In genomic region chrX:80810365-80810978, GRCh38 we compare ENCODE assay signal across 8 cellular contexts. TPM values are rescaled to one million over a fixed set of nuclear protein-coding genes. Genes with fewer than 3 reads are reported as not detected.
DNase-seq lines count a peak whose midpoint lies in the region; ATAC-seq, FAIRE-seq and TF ChIP-seq lines count a peak whose summit lies in the region.

No MANE protein-coding gene starts in this region.

- H2BK120ac ChIP-seq in IMR-90 (ENCODE audit: low read depth, low read length) = no peak overlapping the region

- in situ Hi-C loops in IMR-90 (cut with MboI; ENCODE audit: low sequenced_read_pairs) = no loop called here

- no peak for TF ChIP-seq RAD21 in IMR-90 (IDR thresholded peaks at IDR 0.05; ENCODE audit: low read length)

- peak overlapping the region; percentile 73; the same call in 1 of the 2 replicates for H4K5ac ChIP-seq in IMR-90 (ENCODE audit: low read depth, low read length)

- POLR2A ChIA-PET in IMR-90 (lab: Charles Lee; ENCODE audit: unreplicated experiment) = no interaction called here
- POLR2A ChIA-PET in MCF 10A (lab: Yijun Ruan, JAX) = interaction anchor here (0.7 to 2.6 kb wide), 7 partner anchors 18 to 392 kb away, joined by 3 to 10 read pairs (median 3); partner anchors contain the start of genes HMGN5 and SH3BGRL

- peak overlapping the region; percentile 32 to 40; a peak in 3 of 4 replicates for H4K8ac ChIP-seq in IMR-90 (ENCODE audit: low read depth in 2 of 2, low read length in 2 of 2)

- intact Hi-C loops in IMR-90 (cut with micrococcal nuclease) = loop anchor here (2.0 kb wide), 1 partner anchor 310 kb away; no protein-coding TSS in a partner anchor
- intact Hi-C loops in MCF 10A (cut with micrococcal nuclease) = no loop called here

- H2AK9ac ChIP-seq in IMR-90 (replicated peaks; ENCODE audit: low read depth, low read length, poor library complexity) = no peak overlapping the region

- ATAC-seq in IMR-90 (ENCODE audit: low read depth) (no peak), HG03432 (IDR thresholded peaks at IDR 0.05; ENCODE audit: unreplicated experiment) (no peak)

- no peak overlapping the region for H4K91ac ChIP-seq in IMR-90 (ENCODE audit: insufficient read depth, low read depth, low read length)

- no peak overlapping the region for H2BK20ac ChIP-seq in IMR-90 (ENCODE audit: low read depth, low read length)

- H3K79me1 ChIP-seq in IMR-90 (ENCODE audit: low read depth in 1 of 2, low read length in 2 of 2) = peaks cover 0 to 4% of the 10 kb centered on the region in 2 experiments; a peak in 2 of 4 replicates

- no peak overlapping the region for H2AFZ ChIP-seq in IMR-90 (replicated peaks; ENCODE audit: low read length, poor library complexity)

- H2AK5ac ChIP-seq in IMR-90 (ENCODE audit: low read depth, low read length) = no peak overlapping the region

- no peaks in the 10 kb centered on the region for H3K9me1 ChIP-seq in IMR-90 (ENCODE audit: insufficient read depth, low read length)

- H3K4me2 ChIP-seq in IMR-90 (ENCODE audit: low read depth, low read length) = peak overlapping the region; percentile 37

- DNase-seq in BE2C (no peak), IMR-90 (no peak), MCF 10A (ENCODE audit: unreplicated experiment) (peak; percentile 11), cerebellum (ENCODE audit: low spot score) (no peak), NCI-H446 treated with DMSO at 0.1 percent for 48 hours (lab: John Stamatoyannopoulos, UW) (no peak), RCC 7860 (ENCODE audit: low spot score) (no peak)

- peaks cover 6% of the 10 kb centered on the region for H3K36me3 Mint-ChIP-seq in MCF 10A (ENCODE audit: insufficient read depth, unreplicated experiment)

- H2BK15ac ChIP-seq in IMR-90 (ENCODE audit: low read depth, low read length) = no peak overlapping the region

- no peaks in the 10 kb centered on the region for H3K36me3 ChIP-seq in BE2C
- H3K36me3 ChIP-seq in IMR-90 (ENCODE audit: control insufficient read depth, insufficient read depth, low read length) = no peaks in the 10 kb centered on the region
- peaks cover 2% of the 10 kb centered on the region for H3K36me3 ChIP-seq in mesodermal cell (ENCODE audit: control insufficient read depth, insufficient read depth, low read length)

- no peaks in the 10 kb centered on the region for H4K20me1 ChIP-seq in IMR-90 (ENCODE audit: insufficient read depth, low read length)

- no peak overlapping the region; the same call in 1 of the 2 replicates for H3K23ac ChIP-seq in IMR-90 (ENCODE audit: low read depth, low read length)

- H3K27ac ChIP-seq in IMR-90 (ENCODE audit: insufficient read depth, low read length) = peak overlapping the region; percentile 84
- H3K27ac ChIP-seq in mesodermal cell (ENCODE audit: low read depth, low read length, severe bottlenecking) = peak overlapping the region; percentile 83

- H3K4me1 Mint-ChIP-seq in MCF 10A (ENCODE audit: insufficient read depth, unreplicated experiment) = peaks cover under 1% of the 10 kb centered on the region

- H3K27ac Mint-ChIP-seq in MCF 10A (ENCODE audit: low read depth, unreplicated experiment) = peak overlapping the region; percentile 79

- dilution Hi-C loops in IMR-90 (cut with HindIII; ENCODE audit: low sequenced_read_pairs, unreplicated experiment) = no loop called here

- H3K4me3 Mint-ChIP-seq in MCF 10A (ENCODE audit: unreplicated experiment) = peak overlapping the region; percentile 85

- H3K27me3 ChIP-seq in BE2C = no peaks in the 10 kb centered on the region
- no peaks in the 10 kb centered on the region for H3K27me3 ChIP-seq in IMR-90 (ENCODE audit: control insufficient read depth, insufficient read depth, low read length)

- no peak for FAIRE-seq in RCC 7860 (lab: Jason Lieb, UNC)

- peak overlapping the region; percentile 58; the same call in 1 of the 2 replicates for H3K18ac ChIP-seq in IMR-90 (ENCODE audit: low read depth, low read length)

- H3K9ac ChIP-seq in IMR-90 (ENCODE audit: low read depth, low read length) = peak overlapping the region; percentile 94

- TF ChIP-seq POLR2A in IMR-90 (IDR thresholded peaks at IDR 0.05; ENCODE audit: low read depth, low read length) = no peak

- H2BK5ac ChIP-seq in IMR-90 (ENCODE audit: low read depth, low read length, poor library complexity, severe bottlenecking) = peak overlapping the region; percentile 64

- no peaks in the 10 kb centered on the region for H3K4me1 ChIP-seq in BE2C
- H3K4me1 ChIP-seq in IMR-90 (ENCODE audit: control insufficient read depth, insufficient read depth, low read length) = no peaks in the 10 kb centered on the region
- no peaks in the 10 kb centered on the region for H3K4me1 ChIP-seq in mesodermal cell (ENCODE audit: control insufficient read depth, insufficient read depth, low read length, poor library complexity, severe bottlenecking)

- H3K14ac ChIP-seq in IMR-90 (replicated peaks; ENCODE audit: low read depth, low read length) = 0 out of 2 replicates have a peak overlapping the region, but pooled peaks have one; percentile 70

- H3K9me3 ChIP-seq in BE2C = no peaks in the 10 kb centered on the region
- H3K9me3 ChIP-seq in IMR-90 (ENCODE audit: control insufficient read depth, insufficient read depth, low read length) = no peaks in the 10 kb centered on the region
- no peaks in the 10 kb centered on the region for H3K9me3 ChIP-seq in mesodermal cell (ENCODE audit: control insufficient read depth, low read length)

- H3K27me3 Mint-ChIP-seq in MCF 10A (ENCODE audit: insufficient read depth, unreplicated experiment) = no peaks in the 10 kb centered on the region

- TF ChIP-seq CTCF in BE2C (IDR thresholded peaks at IDR 0.05; ENCODE audit: low read depth, low read length) = no peak
- TF ChIP-seq CTCF in IMR-90 (conservative IDR thresholded peaks at IDR 0.05; ENCODE audit: low read depth, low read length) = no peak
- TF ChIP-seq CTCF in MCF 10A (IDR thresholded peaks at IDR 0.05; ENCODE audit: unreplicated experiment) = no peak

- CTCF ChIA-PET in IMR-90 (lab: Yijun Ruan, JAX) = interaction anchor here (0.6 kb wide), 1 partner anchor 20 kb away, joined by 4 read pairs; no protein-coding TSS in a partner anchor
- CTCF ChIA-PET in MCF 10A (lab: Yijun Ruan, JAX) = interaction anchor here (0.7 to 1.6 kb wide), 3 partner anchors 12 to 310 kb away, joined by 3 to 6 read pairs (median 4); no protein-coding TSS in a partner anchor

- peak overlapping the region; percentile 90; the same call in 1 of the 2 replicates for H3K56ac ChIP-seq in IMR-90 (ENCODE audit: extremely low read depth, insufficient read depth, low read length)

- peak overlapping the region; percentile 77 for H3K4me3 ChIP-seq in BE2C (ENCODE audit: low read depth, low read length)
- H3K4me3 ChIP-seq in IMR-90 (ENCODE audit: insufficient read depth, low read depth, low read length) = peak overlapping the region; percentile 62
- peak overlapping the region; percentile 56 for H3K4me3 ChIP-seq in mesodermal cell (ENCODE audit: extremely low read depth, insufficient read depth, low read length, poor library complexity, severe bottlenecking)

- BruUV-seq in IMR-90 (replicated peaks; lab: Mats Ljungman, UMichigan) (TSS peak; percentile 76), MCF 10A (replicated peaks; lab: Mats Ljungman, UMichigan) (TSS peak; percentile 89)

- no peak overlapping the region; the same call in 1 of the 2 replicates for H3K4ac ChIP-seq in IMR-90 (ENCODE audit: low read depth, low read length)

- H3K9me3 Mint-ChIP-seq in MCF 10A (ENCODE audit: unreplicated experiment) = no peaks in the 10 kb centered on the region

- WGBS in IMR-90 (ENCODE audit: extremely low coverage in 2 of 2, insufficient read length in 1 of 2), 2 experiments = no CpG with 5 or more reads among the region's 9 CpGs
- WGBS in mesodermal cell (ENCODE audit: insufficient coverage in 2 of 2), 2 experiments = 0% methylated on average over 1 of the region's 9 CpGs; no CpG with 5 or more reads in 1 of the 2 experiments

TF ChIP-seq in IMR-90, 13 proteins besides CTCF, POLR2A, EP300 and RAD21:
- TF ChIP-seq MXI1 (IDR thresholded peaks at IDR 0.05; ENCODE audit: borderline replicate concordance, low read depth, low read length) = peak; percentile 59; the same call in 1 of the 2 replicates
- TF ChIP-seq MAFK (IDR thresholded peaks at IDR 0.05; ENCODE audit: low read depth, low read length) = no peak
- no peak for TF ChIP-seq RFX5 (IDR thresholded peaks at IDR 0.05; ENCODE audit: low read depth, low read length)
- TF ChIP-seq CHD1 (IDR thresholded peaks at IDR 0.05; ENCODE audit: low read depth, low read length) = no peak

RNA-seq across cellular contexts. Expression of gene BRWD3, which starts 0.8 kb away (rescaled TPM):
- 5.9 TPM for polyA plus RNA-seq in BE2C (2012; ENCODE audit: insufficient read depth, insufficient read length, low read depth)
- total RNA-seq in IMR-90 (2012; rRNA removed) (12.2 and 20.0 TPM in 2 replicates), MCF 10A (2022) (13.5 and 14.6 TPM in 2 replicates), cerebellum (50.5 TPM)
- 2.5 and 3.0 TPM in 2 replicates for polyA plus RNA-seq in IMR-90 (2012; rRNA removed)
- polyA plus RNA-seq in IMR-90 (2012; cell fraction: cytosol; rRNA removed) = 0.34 and 0.43 TPM in 2 replicates
- polyA plus RNA-seq in IMR-90 (2012; cell fraction: nucleus; rRNA removed; ENCODE audit: low replicate concordance) = 3.4 and 14.2 TPM in 2 replicates
- 18.0 TPM for polyA plus RNA-seq in mesodermal cell (2013, experiment 1 of 2)
- 17.5 TPM for polyA plus RNA-seq in mesodermal cell (2013, experiment 2 of 2)
